ENCODE assay signal across 15 cellular contexts in the genomic region with DNA sequence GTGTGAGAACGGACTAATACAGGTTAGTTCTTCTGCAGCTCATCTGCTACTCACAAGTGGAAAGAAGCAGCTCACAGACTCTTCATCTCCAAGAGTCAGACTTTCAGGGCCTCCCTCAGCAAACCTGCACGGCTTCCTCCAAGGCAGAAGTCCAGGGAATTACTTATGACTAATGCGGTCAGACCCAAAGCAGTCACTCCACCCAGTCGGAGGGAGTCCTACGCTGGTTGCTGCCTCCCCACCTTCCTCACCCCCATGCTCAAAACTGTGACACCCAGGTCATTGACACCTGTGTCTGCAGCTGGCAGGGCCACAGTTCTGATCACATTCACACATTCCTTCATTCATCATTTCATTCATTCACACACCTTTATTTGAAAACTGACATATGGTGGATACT. TPM values are rescaled to one million over a fixed set of nuclear protein-coding genes. Genes with fewer than 3 reads are reported as not detected.
DNase-seq lines count a peak whose midpoint lies in the region; TF ChIP-seq lines count a peak whose summit lies in the region.
"Had no signal": no experiment of that assay in that cellular context is flagged by ENCODE, and none has a peak within 500 bp of the region (broad histone marks: within the 10 kb centered on the region; RNA-seq: fewer than 3 reads in every experiment).

No MANE protein-coding gene starts in this region.

- no peak overlapping the region for H2AK5ac ChIP-seq in trophoblast cell (ENCODE audit: low read length)

- no peak overlapping the region for H2AFZ ChIP-seq in trophoblast cell (ENCODE audit: insufficient read depth, low read length, poor library complexity)

- TF ChIP-seq CTCF in AG09319 (IDR thresholded peaks at IDR 0.05; ENCODE audit: low read depth, low read length) = no peak
- TF ChIP-seq CTCF in cardiac fibroblast (IDR thresholded peaks at IDR 0.05; ENCODE audit: low read depth, low read length) = no peak

- H3K4me1 ChIP-seq in trophoblast cell (ENCODE audit: control insufficient read depth in 1 of 2, insufficient read depth in 2 of 2, low read length in 2 of 2) = no peaks in the 10 kb centered on the region

- H3K36me3 ChIP-seq in MG63 (no peaks in the 10 kb centered on the region), trophoblast cell (ENCODE audit: control insufficient read depth in 1 of 2, insufficient read depth in 2 of 2, low read length in 2 of 2) (no peaks in the 10 kb centered on the region)
- H3K36me3 ChIP-seq: spleen had no signal

- no peak overlapping the region for H3K9ac ChIP-seq in trophoblast cell (ENCODE audit: low read length)

- H4K12ac ChIP-seq in trophoblast cell (ENCODE audit: low read depth, low read length) = no peak overlapping the region

- no peaks in the 10 kb centered on the region for H3K79me2 ChIP-seq in trophoblast cell (ENCODE audit: control insufficient read depth, insufficient read depth, low read length, poor library complexity)

- no peak overlapping the region for H3K18ac ChIP-seq in trophoblast cell (ENCODE audit: low read length)

- H2BK12ac ChIP-seq in trophoblast cell (ENCODE audit: low read length) = peak overlapping the region; percentile 40

- peak overlapping the region; percentile 28 for H4K8ac ChIP-seq in trophoblast cell (ENCODE audit: low read depth, low read length)

- no peak overlapping the region for H3K4me2 ChIP-seq in trophoblast cell (ENCODE audit: low read length)

- no peak overlapping the region for H3K23ac ChIP-seq in trophoblast cell (ENCODE audit: low read length)

- no peak overlapping the region for H2BK5ac ChIP-seq in trophoblast cell (ENCODE audit: low read depth, low read length, poor library complexity)

- DNase-seq in AG09319 (ENCODE audit: extremely low read depth, low read depth) (peak; percentile 4), MG63 (peak; percentile 79), cardiac fibroblast (ENCODE audit: low read depth in 2 of 2) (peak; percentile 16 to 33), trophoblast cell (no peak), SIG-M5 (lab: John Stamatoyannopoulos, UW) (no peak), LoVo (ENCODE audit: low spot score) (no peak), OCI-M1 (lab: John Stamatoyannopoulos, UW) (no peak)
- DNase-seq in effector CD8-positive, alpha-beta T cell (lab: John Stamatoyannopoulos, UW) = no peak
- DNase-seq: Karpas-422; left ventricle myocardium superior; naive thymus-derived CD8-positive, alpha-beta T cell; NCI-H146; NCI-H446 treated with DMSO at 0.1 percent for 48 hours; spleen; stimulated activated naive CD4-positive, alpha-beta T cell had no signal

- H2BK120ac ChIP-seq in trophoblast cell (ENCODE audit: insufficient read depth, low read length, poor library complexity) = no peak overlapping the region

- H4K91ac ChIP-seq in trophoblast cell (ENCODE audit: low read depth, low read length) = peak overlapping the region; percentile 24

- no peak overlapping the region for H3K4ac ChIP-seq in trophoblast cell (ENCODE audit: low read depth, low read length)

- no peaks in the 10 kb centered on the region for H3K79me1 ChIP-seq in trophoblast cell (ENCODE audit: low read length)

- H3K14ac ChIP-seq in trophoblast cell (ENCODE audit: low read length) = no peak overlapping the region

- H3K4me3 ChIP-seq in MG63 (no peak overlapping the region), cardiac fibroblast (replicated peaks in 1 of 2; ENCODE audit: low read depth in 2 of 2, low read length in 2 of 2) (no peak overlapping the region), trophoblast cell (ENCODE audit: low read depth, low read length) (no peak overlapping the region)
- H3K4me3 ChIP-seq: spleen had no signal

- no peaks in the 10 kb centered on the region for H3K27me3 ChIP-seq in MG63
- H3K27me3 ChIP-seq in trophoblast cell (ENCODE audit: insufficient read depth, low read length) = no peaks in the 10 kb centered on the region

- H3K9me3 ChIP-seq in MG63 (no peaks in the 10 kb centered on the region), trophoblast cell (ENCODE audit: insufficient read depth, low read depth, low read length) (no peaks in the 10 kb centered on the region)

- no peak overlapping the region for H3K27ac ChIP-seq in trophoblast cell (ENCODE audit: low read depth, low read length)
- H3K27ac ChIP-seq: spleen had no signal

- WGBS in trophoblast cell (ENCODE audit: extremely low coverage, insufficient coverage, insufficient read length) = no CpG with 5 or more reads among the region's 5 CpGs

RNA-seq across cellular contexts. Expression of a gene that starts 38.4 kb away (rescaled TPM):
- total RNA-seq in MG63 (2014; rRNA removed; shearing (Covaris generic); ENCODE audit: low replicate concordance) = 0.79 and 2.1 TPM in 2 replicates
- 23.8 TPM in 2 replicates for polyA plus RNA-seq in trophoblast cell (2013)

Comparison
In these comparisons a context has a peak if more than half of its experiments do, and no peak if none do; other contexts are left out.
1. DNase-seq: peak in AG09319 (single experiment), MG63 (single experiment) and cardiac fibroblast (2 of 2); none in trophoblast cell (0 of 2), SIG-M5 (single experiment), LoVo (single experiment), OCI-M1 (single experiment) and effector CD8-positive, alpha-beta T cell (single experiment).